ENCODE assay signal across 8 cellular contexts in the genomic region with DNA sequence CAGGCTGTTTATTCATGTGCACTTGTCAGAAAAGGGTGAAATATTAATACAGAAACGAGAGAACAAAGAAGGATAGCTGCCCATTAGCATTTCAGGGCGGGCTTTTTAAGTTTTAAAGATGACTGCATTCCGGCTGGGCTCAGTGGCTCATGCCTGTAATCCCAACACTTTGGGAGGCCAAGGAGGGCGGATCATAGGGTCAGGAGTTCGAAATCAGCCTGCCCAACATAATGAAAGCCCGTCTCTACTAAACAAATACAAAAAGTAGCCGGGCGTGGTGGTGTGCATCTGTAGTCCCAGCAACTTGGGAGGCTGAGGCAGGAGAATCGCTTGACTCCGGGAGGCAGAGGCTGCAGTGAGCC.
A peak's percentile ranks its signal among the peaks of the same experiment; 100 is the strongest.
DNase-seq lines count a peak whose midpoint lies in the region; ATAC-seq and TF ChIP-seq lines count a peak whose summit lies in the region.

No MANE protein-coding gene starts in this region.

- peaks cover 2% of the 10 kb centered on the region for H3K4me1 Mint-ChIP-seq in activated T-cell treated with anti-CD3 and anti-CD28 coated beads, Interleukin-2, amount 50 U/mL, for 4 hours (ENCODE audit: low read depth)

- H3K9me3 Mint-ChIP-seq in activated T-cell treated with anti-CD3 and anti-CD28 coated beads, Interleukin-2, amount 50 U/mL, for 4 hours, result peaks cover 5% of the 10 kb centered on the region

- peak overlapping the region; percentile 35 for H3K4me3 ChIP-seq in hepatocyte

- H3K4me3 Mint-ChIP-seq in activated T-cell treated with anti-CD3 and anti-CD28 coated beads, Interleukin-2, amount 50 U/mL, for 4 hours, result no peak overlapping the region

- no peaks in the 10 kb centered on the region for H3K36me3 ChIP-seq in hepatocyte (replicated peaks; ENCODE audit: insufficient read depth, low read depth)

- WGBS in hepatocyte (ENCODE audit: low lambda C conversion rate, missing lambda C conversion rate), result 4% methylated on average over 10 of the region's 10 CpGs

- no peak for TF ChIP-seq CTCF in hepatocyte (IDR thresholded peaks at IDR 0.05; ENCODE audit: poor library complexity)

- peak overlapping the region; percentile 84 for H3K4me2 ChIP-seq in hepatocyte

- H3K27me3 ChIP-seq in hepatocyte, result no peaks in the 10 kb centered on the region

- peak overlapping the region; percentile 95 for H3K27ac ChIP-seq in hepatocyte
- peak overlapping the region; percentile 89 for H3K27ac ChIP-seq in temporal lobe (ENCODE audit: low read depth, low read length)

- H3K9me2 ChIP-seq in hepatocyte (replicated peaks; ENCODE audit: insufficient read depth), result no peaks in the 10 kb centered on the region

- H4K20me1 ChIP-seq in hepatocyte (ENCODE audit: insufficient read depth, poor library complexity, severe bottlenecking), result no peaks in the 10 kb centered on the region

- peak; percentile 7 for ATAC-seq in SK-N-SH treated with all-trans-retinoic acid at 6 μM for 48 hours
- ATAC-seq in activated T-cell treated with anti-CD3 and anti-CD28 coated beads, Interleukin-2, amount 50 U/mL, for 4 hours, result no peak

- DNase-seq in SIG-M5 treated with dmso at 0.1 percent for 504 hours (lab: John Stamatoyannopoulos, UW; ENCODE audit: unreplicated experiment) (peak; percentile 69), SIG-M5 (lab: John Stamatoyannopoulos, UW) (no peak), hepatocyte (ENCODE audit: low spot score) (no peak), NCI-H345 treated with DMSO at 0.1 percent for 48 hours (lab: John Stamatoyannopoulos, UW; ENCODE audit: unreplicated experiment) (no peak)
- DNase-seq in activated CD4-positive, CD25-positive, alpha-beta regulatory T cell (lab: John Stamatoyannopoulos, UW), result no peak
- DNase-seq in activated T-cell treated with anti-CD3 and anti-CD28 coated beads, Interleukin-2, amount 50 U/mL, for 4 hours, result no peak

- H3K9me3 ChIP-seq in hepatocyte (ENCODE audit: low read depth), result no peaks in the 10 kb centered on the region

- no peaks in the 10 kb centered on the region for H3K36me3 Mint-ChIP-seq in activated T-cell treated with anti-CD3 and anti-CD28 coated beads, Interleukin-2, amount 50 U/mL, for 4 hours (ENCODE audit: insufficient read depth)

- H3K4me1 ChIP-seq in hepatocyte (ENCODE audit: insufficient read depth), result peaks cover under 1% of the 10 kb centered on the region

- no peak overlapping the region for H2AFZ ChIP-seq in hepatocyte

- H3K79me2 ChIP-seq in hepatocyte, result peaks cover 18% of the 10 kb centered on the region

- H3K27me3 Mint-ChIP-seq in activated T-cell treated with anti-CD3 and anti-CD28 coated beads, Interleukin-2, amount 50 U/mL, for 4 hours (ENCODE audit: low read depth), result no peaks in the 10 kb centered on the region

TF ChIP-seq in SK-N-SH treated with all-trans-retinoic acid at 6 μM for 48 hours, 23 proteins besides CTCF, POLR2A, EP300 and RAD21:
- no peak for TF ChIP-seq CSRNP3 (CRISPR knock-in tag; IDR thresholded peaks at IDR 0.05)
- TF ChIP-seq, protein P1, sequence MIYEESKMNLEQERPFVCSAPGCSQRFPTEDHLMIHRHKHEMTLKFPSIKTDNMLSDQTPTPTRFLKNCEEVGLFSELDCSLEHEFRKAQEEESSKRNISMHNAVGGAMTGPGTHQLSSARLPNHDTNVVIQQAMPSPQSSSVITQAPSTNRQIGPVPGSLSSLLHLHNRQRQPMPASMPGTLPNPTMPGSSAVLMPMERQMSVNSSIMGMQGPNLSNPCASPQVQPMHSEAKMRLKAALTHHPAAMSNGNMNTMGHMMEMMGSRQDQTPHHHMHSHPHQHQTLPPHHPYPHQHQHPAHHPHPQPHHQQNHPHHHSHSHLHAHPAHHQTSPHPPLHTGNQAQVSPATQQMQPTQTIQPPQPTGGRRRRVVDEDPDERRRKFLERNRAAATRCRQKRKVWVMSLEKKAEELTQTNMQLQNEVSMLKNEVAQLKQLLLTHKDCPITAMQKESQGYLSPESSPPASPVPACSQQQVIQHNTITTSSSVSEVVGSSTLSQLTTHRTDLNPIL (CRISPR knock-in tag; IDR thresholded peaks at IDR 0.05; ENCODE audit: low read depth), result 0 out of 2 replicates have a peak, but pooled peaks have one; percentile 46
